8 cellular contexts compared by ENCODE assay signal in the genomic region with DNA sequence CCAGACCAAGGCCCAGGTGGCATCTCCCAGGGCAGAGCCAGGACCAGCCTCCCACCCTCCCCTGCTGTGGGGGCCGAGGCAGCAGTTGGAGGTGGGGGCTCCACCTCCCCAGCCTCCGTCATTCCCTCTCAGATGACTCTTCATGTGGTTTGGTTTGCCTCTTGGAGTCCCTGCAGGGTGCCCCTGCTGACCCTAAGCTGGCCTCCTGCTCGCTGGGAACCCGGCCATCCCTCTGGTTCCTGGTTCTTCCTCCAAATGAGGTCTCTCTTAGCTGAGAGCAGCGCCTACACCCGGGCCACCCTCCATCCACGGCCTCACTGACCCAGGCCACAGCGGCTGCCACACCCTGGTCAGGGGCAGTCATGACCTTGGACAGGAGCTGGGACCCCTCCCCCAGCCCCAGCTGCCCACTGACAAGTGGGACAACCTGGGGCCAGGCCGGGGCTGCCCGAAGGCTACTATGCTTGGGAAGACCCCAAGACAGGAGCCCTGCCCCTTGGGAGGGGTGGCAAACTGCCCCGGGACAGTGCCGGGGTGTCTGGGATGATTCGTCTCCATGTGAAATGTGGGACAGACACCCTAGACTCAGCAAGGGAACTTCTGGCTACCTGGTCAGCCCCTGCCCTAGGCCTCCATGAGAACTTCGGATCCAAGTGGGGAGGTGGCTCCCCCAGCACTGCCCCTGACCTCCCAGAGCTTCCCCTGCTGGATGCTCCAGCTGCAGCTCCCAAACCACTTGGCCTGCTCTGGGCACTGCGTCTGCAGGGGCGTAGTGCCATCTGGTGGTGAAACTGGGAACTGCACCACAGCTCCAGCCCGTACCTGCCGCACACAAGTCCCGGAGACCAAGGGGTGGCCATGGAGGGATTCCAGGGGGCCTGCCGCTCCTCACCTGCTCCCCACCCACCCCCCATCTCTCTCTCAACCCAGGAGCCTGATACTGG.
DNase-seq lines count a peak whose midpoint lies in the region; ATAC-seq and TF ChIP-seq lines count a peak whose summit lies in the region.

No MANE protein-coding gene starts in this region.

- no peak for TF ChIP-seq POLR2A in esophagus muscularis mucosa (IDR thresholded peaks at IDR 0.05; ENCODE audit: low read depth)

- no peaks in the 10 kb centered on the region for H3K27me3 Mint-ChIP-seq in naive thymus-derived CD4-positive, alpha-beta T cell

- intact Hi-C loops in OCI-LY7 (cut with micrococcal nuclease; ENCODE audit: unreplicated experiment): loop anchor here (2.0 to 10.0 kb wide), 3 partner anchors 71 to 431 kb away; no protein-coding TSS in a partner anchor
- intact Hi-C loops in esophagus muscularis mucosa (cut with DNase I): loop anchor here (1.0 to 5.0 kb wide), 3 partner anchors 70 to 428 kb away; no protein-coding TSS in a partner anchor
- intact Hi-C loops in naive thymus-derived CD4-positive, alpha-beta T cell (cut with micrococcal nuclease): loop anchor here (1.0 to 10.0 kb wide), 7 partner anchors 70 to 428 kb away; no protein-coding TSS in a partner anchor

- no peak overlapping the region for H2AFZ ChIP-seq in OCI-LY7 (ENCODE audit: low read length)

- H3K9me2 ChIP-seq in OCI-LY7 (ENCODE audit: insufficient read depth, low read length): no peaks in the 10 kb centered on the region

- H3K27me3 ChIP-seq in esophagus muscularis mucosa: peaks cover 0 to 17% (median 0%) of the 10 kb centered on the region in 4 donors
- no peaks in the 10 kb centered on the region for H3K27me3 ChIP-seq in naive thymus-derived CD4-positive, alpha-beta T cell (ENCODE audit: control insufficient read depth in 2 of 2, insufficient read depth in 2 of 2, low read length in 2 of 2)

- POLR2A ChIA-PET in OCI-LY7 (lab: Charles Lee): interaction anchor here (0.5 kb wide), 1 partner anchor 212 kb away, joined by 3 read pairs; no protein-coding TSS in a partner anchor
- POLR2A ChIA-PET in naive thymus-derived CD4-positive, alpha-beta T cell (lab: Charles Lee): interaction anchor here (0.6 kb wide), 1 partner anchor 241 kb away, joined by 6 read pairs; no protein-coding TSS in a partner anchor

- CTCF ChIA-PET in OCI-LY7 (lab: Charles Lee; ENCODE audit: unreplicated experiment): no interaction called here
- CTCF ChIA-PET in naive thymus-derived CD4-positive, alpha-beta T cell (lab: Charles Lee): interaction anchor here (0.5 to 1.7 kb wide), 17 partner anchors 12 to 1314 kb away, joined by 3 to 22 read pairs (median 3); no protein-coding TSS in a partner anchor

- no peaks in the 10 kb centered on the region for H3K4me1 ChIP-seq in OCI-LY7 (ENCODE audit: insufficient read depth, low read length, poor library complexity, severe bottlenecking)
- peaks cover 0 to 23% (median 11%) of the 10 kb centered on the region in 4 donors for H3K4me1 ChIP-seq in esophagus muscularis mucosa
- H3K4me1 ChIP-seq in naive thymus-derived CD4-positive, alpha-beta T cell (ENCODE audit: control insufficient read depth in 2 of 2, insufficient read depth in 2 of 2, low read length in 2 of 2): no peaks in the 10 kb centered on the region

- no peaks in the 10 kb centered on the region for H3K36me3 Mint-ChIP-seq in naive thymus-derived CD4-positive, alpha-beta T cell

- ATAC-seq in naive thymus-derived CD4-positive, alpha-beta T cell: peak; percentile 84
- no peak for ATAC-seq in HG02571 (IDR thresholded peaks at IDR 0.05; ENCODE audit: unreplicated experiment)

- H3K4me2 ChIP-seq in OCI-LY7 (ENCODE audit: low read length): no peak overlapping the region

- H3K27ac ChIP-seq in OCI-LY7 (ENCODE audit: low read depth, low read length, poor library complexity, severe bottlenecking) (no peak overlapping the region), esophagus muscularis mucosa (replicated peaks in 1 of 4) (no peak overlapping the region)
- no peak overlapping the region for H3K27ac ChIP-seq in naive thymus-derived CD4-positive, alpha-beta T cell (ENCODE audit: low read depth, low read length)

- WGBS in esophagus muscularis mucosa: 61% methylated on average over 11 of the region's 20 CpGs

- TF ChIP-seq CTCF in OCI-LY7 (conservative IDR thresholded peaks at IDR 0.05; ENCODE audit: low read length) (peak; percentile 89), esophagus muscularis mucosa (IDR thresholded peaks at IDR 0.05) (peak in 2 of 3 experiments; percentile 97)

- DNase-seq in CMK (ENCODE audit: low read depth) (peak; percentile 65), HS-5 (ENCODE audit: low read depth) (peak; percentile 26), OCI-LY7 (ENCODE audit: low spot score) (peak; percentile 75), activated T-cell treated with anti-CD3 and anti-CD28 coated beads for 1 hour (ENCODE audit: low read depth) (peak; percentile 67), esophagus muscularis mucosa (ENCODE audit: extremely low spot score) (peak; percentile 96)
- peak; percentile 48 to 84 (median 71) for DNase-seq in naive thymus-derived CD4-positive, alpha-beta T cell
- peak; percentile 46 to 51 for DNase-seq in stimulated activated CD8-positive, alpha-beta memory T cell treated with anti-CD3 and anti-CD28 coated beads, Interleukin-7, amount 100 ng/mL, for 4 hours (ENCODE audit: low read depth in 2 of 2)

- no TSS peak for BruUV-seq in OCI-LY7 (replicated peaks; lab: Mats Ljungman, UMichigan)

- no peaks in the 10 kb centered on the region for H3K4me1 Mint-ChIP-seq in naive thymus-derived CD4-positive, alpha-beta T cell

- no peak for TF ChIP-seq EP300 in esophagus muscularis mucosa (IDR thresholded peaks at IDR 0.05)

- no peaks in the 10 kb centered on the region for H4K20me1 ChIP-seq in OCI-LY7 (ENCODE audit: insufficient read depth, low read length)

- no peaks in the 10 kb centered on the region for H3K79me2 ChIP-seq in OCI-LY7 (ENCODE audit: insufficient read depth, low read depth, low read length)

- no peak overlapping the region for H3K27ac Mint-ChIP-seq in naive thymus-derived CD4-positive, alpha-beta T cell

- no peaks in the 10 kb centered on the region for H3K36me3 ChIP-seq in OCI-LY7 (ENCODE audit: insufficient read depth, low read length)
- H3K36me3 ChIP-seq in esophagus muscularis mucosa: no peaks in the 10 kb centered on the region
- no peaks in the 10 kb centered on the region for H3K36me3 ChIP-seq in naive thymus-derived CD4-positive, alpha-beta T cell (ENCODE audit: control insufficient read depth in 2 of 3, insufficient read depth in 3 of 3, low read length in 3 of 3)

- H3K4me3 ChIP-seq in OCI-LY7 (ENCODE audit: low read depth, low read length, poor library complexity, severe bottlenecking) (no peak overlapping the region), esophagus muscularis mucosa (no peak overlapping the region)
- no peak overlapping the region for H3K4me3 ChIP-seq in naive thymus-derived CD4-positive, alpha-beta T cell (ENCODE audit: low read length)

- H3K4me3 Mint-ChIP-seq in naive thymus-derived CD4-positive, alpha-beta T cell: no peak overlapping the region

- H3K9me3 Mint-ChIP-seq in naive thymus-derived CD4-positive, alpha-beta T cell: no peaks in the 10 kb centered on the region

- H3K9me3 ChIP-seq in OCI-LY7 (ENCODE audit: low read length) (no peaks in the 10 kb centered on the region), esophagus muscularis mucosa (no peaks in the 10 kb centered on the region)
- no peaks in the 10 kb centered on the region for H3K9me3 ChIP-seq in naive thymus-derived CD4-positive, alpha-beta T cell (ENCODE audit: control insufficient read depth in 2 of 3, low read length in 3 of 3)

Comparison
In these comparisons a context has a peak if more than half of its experiments do, and no peak if none do; other contexts are left out.
1. DNase-seq: peak in every context shown above with its lines; median percentile 96 in esophagus muscularis mucosa; 75 in OCI-LY7; 71 in naive thymus-derived CD4-positive, alpha-beta T cell; 67 in activated T-cell treated with anti-CD3 and anti-CD28 coated beads for 1 hour; 65 in CMK; 48 in stimulated activated CD8-positive, alpha-beta memory T cell treated with anti-CD3 and anti-CD28 coated beads, Interleukin-7, amount 100 ng/mL, for 4 hours; 26 in HS-5.